ENCODE assay signal across 8 cellular contexts in genomic region chr3:51500632-51501131, GRCh38. TPM values are rescaled to one million over a fixed set of nuclear protein-coding genes. Genes with fewer than 3 reads are reported as not detected.
DNase-seq lines count a peak whose midpoint lies in the region; ATAC-seq and TF ChIP-seq lines count a peak whose summit lies in the region.

No MANE protein-coding gene starts in this region.

- H3K9me3 ChIP-seq in GM23248 (ENCODE audit: low read depth) (no peaks in the 10 kb centered on the region), heart right ventricle (no peaks in the 10 kb centered on the region), skeletal muscle satellite cell (replicated peaks; ENCODE audit: low read length) (no peaks in the 10 kb centered on the region)

- peaks cover 6% of the 10 kb centered on the region; the same call in 1 of the 2 replicates for H3F3A ChIP-seq in GM23248 (ENCODE audit: insufficient read depth)

- no peak for TF ChIP-seq CTCF in heart right ventricle (IDR thresholded peaks at IDR 0.05)

- DNase-seq in GM23248 (no peak), heart right ventricle (peak in 1 of 2 donors; percentile 23), inferior parietal cortex (ENCODE audit: extremely low spot score) (no peak), ecto neural progenitor cell (ENCODE audit: low spot score) (no peak)
- peak; percentile 37 for DNase-seq in activated CD4-positive, alpha-beta memory T cell treated with anti-CD3 and anti-CD28 coated beads, Interleukin-2, amount 10 ng/mL, durations not matched to agents 7 days and 5 days

- H3K4me1 Mint-ChIP-seq in activated CD4-positive, alpha-beta memory T cell treated with anti-CD3 and anti-CD28 coated beads, Interleukin-2, amount 10 ng/mL, durations not matched to agents 7 days and 5 days, result peaks cover 34% of the 10 kb centered on the region

- no peaks in the 10 kb centered on the region for H3K36me3 ChIP-seq in GM23248 (ENCODE audit: low read depth)
- H3K36me3 ChIP-seq in heart right ventricle, result peaks cover 0 to 12% (median 0%) of the 10 kb centered on the region in 9 donors
- H3K36me3 ChIP-seq in skeletal muscle satellite cell (ENCODE audit: insufficient read depth, low read length), result peaks cover 5% of the 10 kb centered on the region

- no peaks in the 10 kb centered on the region for H3K9me3 Mint-ChIP-seq in activated CD4-positive, alpha-beta memory T cell treated with anti-CD3 and anti-CD28 coated beads, Interleukin-2, amount 10 ng/mL, durations not matched to agents 7 days and 5 days

- peak overlapping the region; percentile 81 for H3K27ac ChIP-seq in GM23248
- H3K27ac ChIP-seq in heart right ventricle, result peak overlapping the region; percentile 18 to 97 (median 95)

- H4K20me1 ChIP-seq in GM23248 (ENCODE audit: insufficient read depth), result no peaks in the 10 kb centered on the region

- H3K9me2 ChIP-seq in GM23248 (ENCODE audit: insufficient read depth), result no peaks in the 10 kb centered on the region

- H3K4me3 ChIP-seq in GM23248, result peak overlapping the region; percentile 59
- H3K4me3 ChIP-seq in heart right ventricle, result peak overlapping the region in 8 of 10 donors; percentile 62 to 93 (median 85)
- H3K4me3 ChIP-seq in skeletal muscle satellite cell (ENCODE audit: low read length), result peak overlapping the region; percentile 56

- H3K4me2 ChIP-seq in GM23248 (ENCODE audit: unreplicated experiment) (peak overlapping the region; percentile 84), skeletal muscle satellite cell (ENCODE audit: low read length) (peak overlapping the region; percentile 71)

- H3K79me2 ChIP-seq in GM23248 (ENCODE audit: insufficient read depth), result peaks cover 32% of the 10 kb centered on the region

- 95 to 97% methylated on average over 14 of the region's 14 CpGs for WGBS in GM23248 (ENCODE audit: low coverage in 1 of 2, low lambda C conversion rate in 2 of 2, missing lambda C conversion rate in 2 of 2), 2 experiments
- 93 to 98% methylated on average over 14 of the region's 14 CpGs for WGBS in heart right ventricle, 2 donors

- H3K27me3 Mint-ChIP-seq in activated CD4-positive, alpha-beta memory T cell treated with anti-CD3 and anti-CD28 coated beads, Interleukin-2, amount 10 ng/mL, durations not matched to agents 7 days and 5 days, result no peaks in the 10 kb centered on the region

- H3K4me1 ChIP-seq in GM23248 (ENCODE audit: insufficient read depth), result peaks cover 7% of the 10 kb centered on the region
- peaks cover 0 to 15% (median 10%) of the 10 kb centered on the region in 9 donors for H3K4me1 ChIP-seq in heart right ventricle
- H3K4me1 ChIP-seq in skeletal muscle satellite cell (ENCODE audit: control insufficient read depth, insufficient read depth, low read length), result peaks cover 4% of the 10 kb centered on the region

- H3K36me3 Mint-ChIP-seq in activated CD4-positive, alpha-beta memory T cell treated with anti-CD3 and anti-CD28 coated beads, Interleukin-2, amount 10 ng/mL, durations not matched to agents 7 days and 5 days (ENCODE audit: low read depth), result peaks cover 2% of the 10 kb centered on the region

- H3K27ac Mint-ChIP-seq in activated CD4-positive, alpha-beta memory T cell treated with anti-CD3 and anti-CD28 coated beads, Interleukin-2, amount 10 ng/mL, durations not matched to agents 7 days and 5 days, result peak overlapping the region; percentile 94

- POLR2A ChIA-PET in activated CD4-positive, alpha-beta memory T cell treated with anti-CD3 and anti-CD28 coated beads, Interleukin-2, amount 10 ng/mL, durations not matched to agents 7 days and 5 days (lab: Charles Lee), result interaction anchor here (0.8 to 5.3 kb wide), 19 partner anchors 9 to 889 kb away, joined by 3 to 120 read pairs (median 5); partner anchors contain the start of genes ABHD14B, CISH, MANF and RAD54L2

- H2AFZ ChIP-seq in GM23248, result peak overlapping the region; percentile 95

- H3K4me3 Mint-ChIP-seq in activated CD4-positive, alpha-beta memory T cell treated with anti-CD3 and anti-CD28 coated beads, Interleukin-2, amount 10 ng/mL, durations not matched to agents 7 days and 5 days, result peak overlapping the region; percentile 91

- H3K27me3 ChIP-seq in GM23248 (replicated peaks; ENCODE audit: insufficient read depth) (no peaks in the 10 kb centered on the region), heart right ventricle (no peaks in the 10 kb centered on the region), skeletal muscle satellite cell (ENCODE audit: control insufficient read depth, insufficient read depth, low read length) (no peaks in the 10 kb centered on the region)

- CTCF ChIA-PET in activated CD4-positive, alpha-beta memory T cell treated with anti-CD3 and anti-CD28 coated beads, Interleukin-2, amount 10 ng/mL, durations not matched to agents 7 days and 5 days (lab: Charles Lee), result interaction anchor here (0.6 to 6.8 kb wide), 26 partner anchors 12 to 1152 kb away, joined by 3 to 180 read pairs (median 6); partner anchors contain the start of genes RAD54L2, RRP9 and TEX264

- in situ Hi-C loops in GM23248 (cut with MboI), result loop anchor here (10.0 kb wide), 1 partner anchor 164 kb away; no protein-coding TSS in a partner anchor

- H3K9ac ChIP-seq in GM23248 (peak overlapping the region; percentile 69), skeletal muscle satellite cell (ENCODE audit: low read depth, low read length) (peak overlapping the region; percentile 64)

- intact Hi-C loops in heart right ventricle (cut with DNase I), result loop anchor here in 9 of 10 donors (1.0 to 10.0 kb wide), 10 partner anchors 37 to 302 kb away; partner anchors contain the start of genes TEX264 (in 3 of the 9), RAD54L2 (in 2 of the 9) and RBM15B (in 2 of the 9)

- ATAC-seq in heart right ventricle, result no peak
- ATAC-seq in HG02763 (IDR thresholded peaks at IDR 0.05; ENCODE audit: unreplicated experiment), result no peak
- ATAC-seq in HG03571 (IDR thresholded peaks at IDR 0.05; ENCODE audit: unreplicated experiment), result no peak

RNA-seq across cellular contexts. Expression of gene DCAF1, which starts 0.9 kb away (rescaled TPM):
- 10.5 and 13.4 TPM in 2 replicates for total RNA-seq in GM23248 (2014; rRNA removed; shearing (Covaris generic))
- polyA plus RNA-seq in GM23248 (2016; fragmentation: Nextera tagmentation; extraction: Ambion mirVana), result 7.7 and 7.8 TPM in 2 replicates
- total RNA-seq in activated CD4-positive, alpha-beta memory T cell treated with anti-CD3 and anti-CD28 coated beads, Interleukin-2, amount 10 ng/mL, durations not matched to agents 7 days and 5 days, result 10 to 100 TPM; 31.2 to 31.8 TPM
- 10 to 100 TPM; 10.9 to 18.5 (median 15.3) TPM for total RNA-seq in heart right ventricle
- 1 to 10 TPM; 4.7 to 7.2 TPM for polyA plus RNA-seq in heart right ventricle
- total RNA-seq in skeletal muscle satellite cell (2012; rRNA removed), result 11.8 and 11.9 TPM in 2 replicates

RNA-seq across cellular contexts. Expression of gene RAD54L2, which starts 37.8 kb away (rescaled TPM):
- total RNA-seq in GM23248 (2014; rRNA removed; shearing (Covaris generic)), result 8.5 and 14.2 TPM in 2 replicates
- polyA plus RNA-seq in GM23248 (2016; fragmentation: Nextera tagmentation; extraction: Ambion mirVana) (9.2 TPM in 2 replicates), heart right ventricle (1 to 10 TPM; 1.8 to 7.4 TPM)
- total RNA-seq in activated CD4-positive, alpha-beta memory T cell treated with anti-CD3 and anti-CD28 coated beads, Interleukin-2, amount 10 ng/mL, durations not matched to agents 7 days and 5 days, result 10 to 100 TPM; 30.4 to 30.5 TPM
- 10 to 100 TPM; 11.5 to 14.5 (median 13.4) TPM for total RNA-seq in heart right ventricle
- 14.0 and 16.5 TPM in 2 replicates for total RNA-seq in skeletal muscle satellite cell (2012; rRNA removed)
